In genomic region chr1:115595279-115596079, GRCh38 we compare ENCODE assay signal across 8 cellular contexts. TPM values are rescaled to one million over a fixed set of nuclear protein-coding genes. Genes with fewer than 3 reads are reported as not detected.
DNase-seq lines count a peak whose midpoint lies in the region; ATAC-seq and TF ChIP-seq lines count a peak whose summit lies in the region.

No MANE protein-coding gene starts in this region.

- peak; percentile 98 for TF ChIP-seq CTCF in cardiac muscle cell (IDR thresholded peaks at IDR 0.05; ENCODE audit: low read depth, low read length)

- H3K36me3 ChIP-seq in cardiac muscle cell = no peaks in the 10 kb centered on the region

- peaks cover 5% of the 10 kb centered on the region for H3K4me1 ChIP-seq in cardiac muscle cell (ENCODE audit: low read depth)

- H3K27me3 ChIP-seq in cardiac muscle cell = no peaks in the 10 kb centered on the region

- ATAC-seq in GM21576 (IDR thresholded peaks at IDR 0.05; ENCODE audit: unreplicated experiment) = peak; percentile 68
- no peak for ATAC-seq in GM21723 (IDR thresholded peaks at IDR 0.05; ENCODE audit: unreplicated experiment)

- no peak overlapping the region for H3K27ac ChIP-seq in cardiac muscle cell

- DNase-seq in COR-L47 (lab: John Stamatoyannopoulos, UW) = peak; percentile 96
- peak; percentile 89 for DNase-seq in NCI-H1092 treated with DMSO at 0.1 percent for 48 hours (lab: John Stamatoyannopoulos, UW)
- peak; percentile 75 for DNase-seq in SKM-1 (lab: John Stamatoyannopoulos, UW; ENCODE audit: unreplicated experiment)
- DNase-seq in activated naive CD8-positive, alpha-beta T cell treated with anti-CD3 and anti-CD28 coated beads, Interleukin-2, amount 50 U/mL, for 16 hours (ENCODE audit: low read depth, low spot score) = peak; percentile 7
- DNase-seq in cardiac muscle cell (ENCODE audit: low read depth in 1 of 2, low spot score in 1 of 2) = peak; percentile 94 to 98
- peak; percentile 86 for DNase-seq in renal cortical epithelial cell (ENCODE audit: low read depth)

- no peaks in the 10 kb centered on the region for H3K9me3 ChIP-seq in cardiac muscle cell (ENCODE audit: low read depth)

- H3K4me3 ChIP-seq in cardiac muscle cell = no peak overlapping the region

RNA-seq across cellular contexts. Expression of gene VANGL1, which starts 46.3 kb away (rescaled TPM):
- total RNA-seq in cardiac muscle cell (8.1 and 10.5 TPM in 2 replicates), renal cortical epithelial cell (14.1 and 14.7 TPM in 2 replicates)
- 10.9 and 12.2 TPM in 2 replicates for polyA plus RNA-seq in cardiac muscle cell

Comparison
In these comparisons a context has a peak if more than half of its experiments do, and no peak if none do; other contexts are left out.
1. DNase-seq: peak in every context shown above with its lines; median percentile 96 in COR-L47; 96 in cardiac muscle cell; 89 in NCI-H1092 treated with DMSO at 0.1 percent for 48 hours; 86 in renal cortical epithelial cell; 75 in SKM-1; 7 in activated naive CD8-positive, alpha-beta T cell treated with anti-CD3 and anti-CD28 coated beads, Interleukin-2, amount 50 U/mL, for 16 hours.